8 cellular contexts compared by ENCODE assay signal in the genomic region with DNA sequence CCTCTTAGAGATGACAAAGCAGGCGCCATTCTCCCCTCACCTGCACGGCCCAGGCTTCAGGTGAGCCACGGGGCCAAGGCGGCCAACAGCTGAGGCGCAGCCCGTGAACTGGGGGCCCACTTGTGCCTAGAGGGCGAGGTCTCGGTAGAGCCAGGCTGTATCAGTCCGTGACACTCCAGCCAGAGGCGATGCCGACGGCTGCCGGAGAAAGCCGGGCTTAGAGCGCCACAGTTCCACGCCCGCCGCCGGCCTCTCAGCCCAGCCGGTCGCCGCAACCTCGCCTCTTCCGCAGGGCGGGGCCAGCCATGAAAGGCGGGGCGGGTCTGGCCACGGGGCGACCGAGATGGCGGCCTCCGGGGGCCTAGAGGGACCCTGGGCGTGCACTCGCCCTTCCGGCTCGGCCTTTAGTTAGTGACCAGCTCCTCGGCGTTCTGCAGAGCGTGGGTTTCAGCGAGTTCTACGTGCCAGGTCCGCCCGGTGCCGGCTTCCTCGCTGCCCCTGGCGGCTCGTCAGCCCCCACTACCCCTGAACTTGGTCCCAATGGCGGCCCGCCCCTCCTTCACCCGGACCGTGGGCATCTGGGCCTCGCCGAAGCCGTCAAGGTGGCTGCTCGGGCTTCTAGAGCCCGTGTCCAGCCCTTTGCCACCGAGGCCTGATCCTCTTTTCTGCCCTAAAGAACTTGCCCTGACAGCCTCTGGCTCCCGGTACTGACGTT. TPM values are rescaled to one million over a fixed set of nuclear protein-coding genes. Genes with fewer than 3 reads are reported as not detected.
DNase-seq lines count a peak whose midpoint lies in the region; ATAC-seq and TF ChIP-seq lines count a peak whose summit lies in the region.

A gene (plus strand): TSS at position 390 of the 715 bp plus-strand sequence. CDS start 881 bp downstream, outside the sequence.

- H3K27ac ChIP-seq in RWPE2 (ENCODE audit: poor library complexity, severe bottlenecking) (peak within 1 kb of the TSS; percentile 46), neural cell (ENCODE audit: low read length) (peak within 1 kb of the TSS; percentile 63), stomach (peak within 1 kb of the TSS; percentile 88 to 94 (median 89))

- H3K9me3 ChIP-seq in RWPE2 (ENCODE audit: severe bottlenecking) = no peaks in the 10 kb centered on the region
- H3K9me3 ChIP-seq in neural cell (ENCODE audit: low read length) = no peaks in the 10 kb centered on the region
- no peaks in the 10 kb centered on the region for H3K9me3 ChIP-seq in stomach

- H2AFZ ChIP-seq in neural cell (ENCODE audit: low read depth, low read length) = peak within 1 kb of the TSS; percentile 90

- peaks cover 35% of the 10 kb centered on the region for H3K36me3 ChIP-seq in RWPE2 (ENCODE audit: low read depth)
- H3K36me3 ChIP-seq in neural cell (ENCODE audit: insufficient read depth, low read length) = no peaks in the 10 kb centered on the region
- H3K36me3 ChIP-seq in stomach = peaks cover 10 to 33% (median 31%) of the 10 kb centered on the region in 4 donors

- no peaks in the 10 kb centered on the region for H4K20me1 ChIP-seq in neural cell (ENCODE audit: insufficient read depth)

- TF ChIP-seq RAD21 in neural cell (conservative IDR thresholded peaks at IDR 0.05) = peak; percentile 33

- H3K4me2 ChIP-seq in neural cell (ENCODE audit: low read length) = peak within 1 kb of the TSS; percentile 63

- no peaks in the 10 kb centered on the region for H3K4me1 ChIP-seq in RWPE2 (ENCODE audit: insufficient read depth, poor library complexity, severe bottlenecking)
- peaks cover 11 to 38% (median 30%) of the 10 kb centered on the region in 4 donors for H3K4me1 ChIP-seq in stomach

- intact Hi-C loops in stomach (cut with DNase I; ENCODE audit: low total_unique reads) = no loop called here

- TF ChIP-seq CTCF in RWPE2 (IDR thresholded peaks at IDR 0.05; ENCODE audit: poor library complexity, severe bottlenecking) = no peak
- TF ChIP-seq CTCF in neural cell (IDR thresholded peaks at IDR 0.05; ENCODE audit: poor library complexity, severe bottlenecking) = no peak
- TF ChIP-seq CTCF in stomach (IDR thresholded peaks at IDR 0.05) = no peak

- H3K4me3 ChIP-seq in Jurkat, Clone E6-1 (ENCODE audit: low read length) = peak within 1 kb of the TSS; percentile 61
- peak within 1 kb of the TSS; percentile 85 for H3K4me3 ChIP-seq in RWPE2 (ENCODE audit: severe bottlenecking)
- H3K4me3 ChIP-seq in neural cell (ENCODE audit: low read length) = peak within 1 kb of the TSS; percentile 78
- H3K4me3 ChIP-seq in stomach = peak within 1 kb of the TSS; percentile 52 to 89 (median 68)

- H3K79me2 ChIP-seq in neural cell (replicated peaks; ENCODE audit: insufficient read depth, low read length) = peaks cover 11% of the 10 kb centered on the region

- H3K9ac ChIP-seq in neural cell (ENCODE audit: low read length) = peak within 1 kb of the TSS; percentile 78

- DNase-seq in Daoy (ENCODE audit: low read depth) (peak; percentile 89), RWPE2 (ENCODE audit: low spot score) (peak; percentile 83), fibroblast of the conjunctiva (ENCODE audit: low read depth) (peak; percentile 61), stomach (peak; percentile 94)
- peak; percentile 18 for DNase-seq in Jurkat, Clone E6-1 (ENCODE audit: low read depth, low spot score)
- peak; percentile 79 for DNase-seq in activated effector memory CD4-positive, alpha-beta T cell treated with Interleukin-2 at 50 U/mL for 16 hours

- H3K9me2 ChIP-seq in neural cell (ENCODE audit: insufficient read depth, low read length) = no peaks in the 10 kb centered on the region

- TF ChIP-seq EP300 in neural cell (conservative IDR thresholded peaks at IDR 0.05; ENCODE audit: poor library complexity, severe bottlenecking) (no peak), stomach (IDR thresholded peaks at IDR 0.05) (no peak)

- 0 to 2% (median 1%) methylated on average over 45 to 59 of the region's 59 CpGs for WGBS in stomach, 5 donors

- H3K27me3 ChIP-seq in RWPE2 (ENCODE audit: insufficient read depth, poor library complexity, severe bottlenecking) = no peaks in the 10 kb centered on the region
- no peaks in the 10 kb centered on the region for H3K27me3 ChIP-seq in neural cell (ENCODE audit: insufficient read depth, low read depth, low read length)
- H3K27me3 ChIP-seq in stomach = no peaks in the 10 kb centered on the region

- TF ChIP-seq POLR2A in stomach (IDR thresholded peaks at IDR 0.05) = peak in 2 of 4 donors; percentile 32 to 93

- ATAC-seq in GM21717 (IDR thresholded peaks at IDR 0.05; ENCODE audit: unreplicated experiment) (peak; percentile 99), RWPE2 (ENCODE audit: low read depth) (peak; percentile 98)

- no peaks in the 10 kb centered on the region for H3F3A ChIP-seq in neural cell (ENCODE audit: insufficient read depth, low read length, poor library complexity, severe bottlenecking)

TF ChIP-seq in neural cell, 6 proteins besides CTCF, POLR2A, EP300 and RAD21:
- peak; percentile 67 for TF ChIP-seq POLR2AphosphoS5 (IDR thresholded peaks at IDR 0.05)
- TF ChIP-seq TAF1 (IDR thresholded peaks at IDR 0.05; ENCODE audit: low read depth) = no peak
- TF ChIP-seq EZH2 (IDR thresholded peaks at IDR 0.05; ENCODE audit: borderline replicate concordance, insufficient read depth, low read length, poor library complexity, severe bottlenecking) = no peak
- peak; percentile 38 for TF ChIP-seq SMC3 (conservative IDR thresholded peaks at IDR 0.05; ENCODE audit: poor library complexity)
- peak; percentile 63 for TF ChIP-seq MXI1 (conservative IDR thresholded peaks at IDR 0.05; ENCODE audit: poor library complexity, severe bottlenecking)
- TF ChIP-seq, protein P1, sequence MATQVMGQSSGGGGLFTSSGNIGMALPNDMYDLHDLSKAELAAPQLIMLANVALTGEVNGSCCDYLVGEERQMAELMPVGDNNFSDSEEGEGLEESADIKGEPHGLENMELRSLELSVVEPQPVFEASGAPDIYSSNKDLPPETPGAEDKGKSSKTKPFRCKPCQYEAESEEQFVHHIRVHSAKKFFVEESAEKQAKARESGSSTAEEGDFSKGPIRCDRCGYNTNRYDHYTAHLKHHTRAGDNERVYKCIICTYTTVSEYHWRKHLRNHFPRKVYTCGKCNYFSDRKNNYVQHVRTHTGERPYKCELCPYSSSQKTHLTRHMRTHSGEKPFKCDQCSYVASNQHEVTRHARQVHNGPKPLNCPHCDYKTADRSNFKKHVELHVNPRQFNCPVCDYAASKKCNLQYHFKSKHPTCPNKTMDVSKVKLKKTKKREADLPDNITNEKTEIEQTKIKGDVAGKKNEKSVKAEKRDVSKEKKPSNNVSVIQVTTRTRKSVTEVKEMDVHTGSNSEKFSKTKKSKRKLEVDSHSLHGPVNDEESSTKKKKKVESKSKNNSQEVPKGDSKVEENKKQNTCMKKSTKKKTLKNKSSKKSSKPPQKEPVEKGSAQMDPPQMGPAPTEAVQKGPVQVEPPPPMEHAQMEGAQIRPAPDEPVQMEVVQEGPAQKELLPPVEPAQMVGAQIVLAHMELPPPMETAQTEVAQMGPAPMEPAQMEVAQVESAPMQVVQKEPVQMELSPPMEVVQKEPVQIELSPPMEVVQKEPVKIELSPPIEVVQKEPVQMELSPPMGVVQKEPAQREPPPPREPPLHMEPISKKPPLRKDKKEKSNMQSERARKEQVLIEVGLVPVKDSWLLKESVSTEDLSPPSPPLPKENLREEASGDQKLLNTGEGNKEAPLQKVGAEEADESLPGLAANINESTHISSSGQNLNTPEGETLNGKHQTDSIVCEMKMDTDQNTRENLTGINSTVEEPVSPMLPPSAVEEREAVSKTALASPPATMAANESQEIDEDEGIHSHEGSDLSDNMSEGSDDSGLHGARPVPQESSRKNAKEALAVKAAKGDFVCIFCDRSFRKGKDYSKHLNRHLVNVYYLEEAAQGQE (IDR thresholded peaks at IDR 0.05; ENCODE audit: borderline replicate concordance) = no peak
TF ChIP-seq in neural cell: peak in this region for 3.

RNA-seq across cellular contexts. Expression of the gene that starts here (rescaled TPM):
- total RNA-seq in Daoy (2014; rRNA removed; shearing (Covaris generic)) = 9.9 and 13.0 TPM in 2 replicates
- 3.5 TPM for polyA plus RNA-seq in Jurkat, Clone E6-1 (2012; ENCODE audit: insufficient read depth, insufficient read length)
- polyA plus RNA-seq in neural cell (8.0 and 8.1 TPM in 2 replicates), stomach (1 to 10 TPM; 5.7 to 9.0 (median 8.5) TPM)
- 9.0 and 12.8 TPM in 2 replicates for polyA minus RNA-seq in neural cell
- total RNA-seq in stomach = 10 to 100 TPM in 4 of 5 donors, 1 to 10 TPM in 1; 6.7 to 56.0 (median 30.4) TPM

Comparison
In these comparisons a context has a peak if more than half of its experiments do, and no peak if none do; other contexts are left out.
1. Peak in every context shown above with its lines: DNase-seq, ATAC-seq, H3K4me3 ChIP-seq and H3K27ac ChIP-seq.
2. DNase-seq: peak in every context shown above with its lines; median percentile 94 in stomach; 89 in Daoy; 83 in RWPE2; 79 in activated effector memory CD4-positive, alpha-beta T cell treated with Interleukin-2 at 50 U/mL for 16 hours; 61 in fibroblast of the conjunctiva; 18 in Jurkat, Clone E6-1.